ENCODE assay signal across 21 cellular contexts in the genomic region with DNA sequence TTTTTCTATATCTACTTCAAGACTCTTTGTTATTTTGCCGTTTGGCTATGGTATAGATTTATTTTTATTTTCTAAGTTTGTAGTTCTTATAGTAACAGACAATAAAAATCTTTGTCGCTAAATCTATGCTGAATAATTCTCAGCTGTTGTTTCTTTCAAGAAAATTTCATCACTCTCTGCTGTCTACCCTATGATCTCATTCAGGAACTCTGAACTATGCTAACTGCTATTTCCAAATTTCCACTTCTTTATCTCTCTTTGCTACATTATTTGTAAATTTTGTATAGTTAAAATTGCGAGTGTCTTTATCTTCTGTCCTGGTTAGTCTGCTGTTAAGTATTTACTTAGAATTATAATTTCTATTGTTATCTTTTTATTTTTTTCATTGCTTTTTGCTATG.
DNase-seq lines count a peak whose midpoint lies in the region; ATAC-seq, FAIRE-seq and TF ChIP-seq lines count a peak whose summit lies in the region.
"Had no signal": no experiment of that assay in that cellular context is flagged by ENCODE, and none has a peak within 500 bp of the region (broad histone marks: within the 10 kb centered on the region; RNA-seq: fewer than 3 reads in every experiment).

No MANE protein-coding gene starts in this region.

- no peak for FAIRE-seq in astrocyte (lab: Jason Lieb, UNC)
- FAIRE-seq: A549, H54 had no signal

- no peaks in the 10 kb centered on the region for H3K36me3 Mint-ChIP-seq in astrocyte (ENCODE audit: low read depth, unreplicated experiment)
- H3K36me3 Mint-ChIP-seq: CD14-positive monocyte had no signal

- no peak overlapping the region for H3K27ac ChIP-seq in IMR-90 (ENCODE audit: insufficient read depth, low read length)
- no peak overlapping the region for H3K27ac ChIP-seq in astrocyte (ENCODE audit: low read depth, low read length)
- H3K27ac ChIP-seq: A549 had no signal

- no peak overlapping the region for H4K8ac ChIP-seq in IMR-90 (ENCODE audit: low read depth in 2 of 2, low read length in 2 of 2)

- no peaks in the 10 kb centered on the region for H3K9me1 ChIP-seq in IMR-90 (ENCODE audit: insufficient read depth, low read length)

- H3K18ac ChIP-seq in IMR-90 (ENCODE audit: low read depth, low read length) = no peak overlapping the region

- H2BK20ac ChIP-seq in IMR-90 (ENCODE audit: low read depth, low read length) = no peak overlapping the region

- no peak overlapping the region for H2BK5ac ChIP-seq in IMR-90 (ENCODE audit: low read depth, low read length, poor library complexity, severe bottlenecking)

- H3K4ac ChIP-seq in IMR-90 (ENCODE audit: low read depth, low read length) = no peak overlapping the region

- DNase-seq in IMR-90 (peak; percentile 4), OCI-M1 (lab: John Stamatoyannopoulos, UW) (peak; percentile 54), astrocyte (ENCODE audit: low read depth) (no peak), fibroblast of the aortic adventitia (ENCODE audit: low read depth) (peak; percentile 61), G401 (ENCODE audit: low spot score) (no peak)
- DNase-seq: GF-D8; MG63; NCI-H1092; NCI-H1436; NCI-H187 treated with DMSO at 0.1 percent for 48 hours; NCI-H2227 treated with DMSO at 0.1 percent for 48 hours; NCI-H524; NCI-H774; NK-92 treated with Interleukin-12 subunit alpha and Interleukin-12 subunit beta, amount 100 ng/mL, for 24 hours had no signal

- H2AK9ac ChIP-seq in IMR-90 (replicated peaks; ENCODE audit: low read depth, low read length, poor library complexity) = no peak overlapping the region

- H4K91ac ChIP-seq in IMR-90 (ENCODE audit: insufficient read depth, low read depth, low read length) = no peak overlapping the region

- H3K36me3 ChIP-seq in IMR-90 (ENCODE audit: control insufficient read depth, insufficient read depth, low read length) = no peaks in the 10 kb centered on the region
- H3K36me3 ChIP-seq in astrocyte (ENCODE audit: insufficient read depth, low read length) = no peaks in the 10 kb centered on the region
- H3K36me3 ChIP-seq: MG63 had no signal

- ATAC-seq in IMR-90 (ENCODE audit: low read depth) = no peak
- no peak for ATAC-seq in HG03045 (IDR thresholded peaks at IDR 0.05; ENCODE audit: unreplicated experiment)
- no peak for ATAC-seq in GM21737 (IDR thresholded peaks at IDR 0.05; ENCODE audit: unreplicated experiment)
- ATAC-seq: A549, Panc1 had no signal

- no peak overlapping the region for H3K23ac ChIP-seq in IMR-90 (ENCODE audit: low read depth, low read length)

- no CpG with 5 or more reads among the region's 3 CpGs for WGBS in IMR-90 (ENCODE audit: extremely low coverage in 2 of 2, insufficient read length in 1 of 2), 2 experiments

- H4K5ac ChIP-seq in IMR-90 (ENCODE audit: low read depth, low read length) = no peak overlapping the region

- H3K79me2 ChIP-seq in astrocyte (ENCODE audit: insufficient read depth, low read length) = no peaks in the 10 kb centered on the region

- H3K4me1 ChIP-seq in IMR-90 (ENCODE audit: control insufficient read depth, insufficient read depth, low read length) (no peaks in the 10 kb centered on the region), astrocyte (ENCODE audit: insufficient read depth, low read length) (no peaks in the 10 kb centered on the region)

- TF ChIP-seq POLR2A in IMR-90 (IDR thresholded peaks at IDR 0.05; ENCODE audit: low read depth, low read length) = no peak

- H3K56ac ChIP-seq in IMR-90 (ENCODE audit: extremely low read depth, insufficient read depth, low read length) = no peak overlapping the region

- POLR2A ChIA-PET in IMR-90 (lab: Charles Lee; ENCODE audit: unreplicated experiment) = no interaction called here

- H3K9me3 Mint-ChIP-seq in astrocyte (ENCODE audit: unreplicated experiment) = peaks cover 4% of the 10 kb centered on the region

- intact Hi-C loops in IMR-90 (cut with micrococcal nuclease) = no loop called here

- no peaks in the 10 kb centered on the region for H3K27me3 Mint-ChIP-seq in astrocyte (ENCODE audit: low read depth, unreplicated experiment)
- H3K27me3 Mint-ChIP-seq: B cell had no signal

- H2AFZ ChIP-seq in IMR-90 (replicated peaks; ENCODE audit: low read length, poor library complexity) = no peak overlapping the region
- no peak overlapping the region for H2AFZ ChIP-seq in astrocyte (ENCODE audit: low read depth, low read length)

- no peaks in the 10 kb centered on the region for H3K79me1 ChIP-seq in IMR-90 (ENCODE audit: low read depth in 1 of 2, low read length in 2 of 2)

- H2BK15ac ChIP-seq in IMR-90 (ENCODE audit: low read depth, low read length) = no peak overlapping the region

- H3K9ac ChIP-seq in IMR-90 (ENCODE audit: low read depth, low read length) (no peak overlapping the region), astrocyte (ENCODE audit: low read length) (no peak overlapping the region)

- no peak overlapping the region for H3K4me3 ChIP-seq in IMR-90 (ENCODE audit: insufficient read depth, low read depth, low read length)
- no peak overlapping the region for H3K4me3 ChIP-seq in astrocyte (ENCODE audit: insufficient read depth, low read depth, low read length)
- no peak overlapping the region for H3K4me3 ChIP-seq in fibroblast of the aortic adventitia (ENCODE audit: low read depth, low read length)
- H3K4me3 ChIP-seq: A549, MG63 had no signal

- H3K27me3 ChIP-seq in IMR-90 (ENCODE audit: control insufficient read depth, insufficient read depth, low read length) = no peaks in the 10 kb centered on the region
- no peaks in the 10 kb centered on the region for H3K27me3 ChIP-seq in astrocyte (ENCODE audit: insufficient read depth, low read length)
- H3K27me3 ChIP-seq: MG63 had no signal

- H3K9me3 ChIP-seq in IMR-90 (ENCODE audit: control insufficient read depth, insufficient read depth, low read length) = no peaks in the 10 kb centered on the region
- H3K9me3 ChIP-seq in astrocyte (ENCODE audit: insufficient read depth, low read depth, low read length) = no peaks in the 10 kb centered on the region
- H3K9me3 ChIP-seq: A549, MG63 had no signal

- H3K27ac Mint-ChIP-seq in astrocyte (ENCODE audit: unreplicated experiment) = peak overlapping the region; percentile 89
- H3K27ac Mint-ChIP-seq: B cell, CD14-positive monocyte had no signal

- H3K4me3 Mint-ChIP-seq in astrocyte (ENCODE audit: unreplicated experiment) = no peak overlapping the region
- H3K4me3 Mint-ChIP-seq: B cell, CD14-positive monocyte had no signal

- H3K14ac ChIP-seq in IMR-90 (replicated peaks; ENCODE audit: low read depth, low read length) = no peak overlapping the region

- no peak overlapping the region for H2BK120ac ChIP-seq in IMR-90 (ENCODE audit: low read depth, low read length)

- in situ Hi-C loops in IMR-90 (cut with MboI; ENCODE audit: low sequenced_read_pairs) (no loop called here), G401 (cut with HindIII; ENCODE audit: low sequenced_read_pairs) (no loop called here)

- H4K20me1 ChIP-seq in IMR-90 (ENCODE audit: insufficient read depth, low read length) (no peaks in the 10 kb centered on the region), astrocyte (ENCODE audit: insufficient read depth, low read length) (no peaks in the 10 kb centered on the region)

- BruUV-seq in IMR-90 (replicated peaks; lab: Mats Ljungman, UMichigan) = no TSS peak

- H3K4me1 Mint-ChIP-seq in astrocyte (ENCODE audit: low read depth, unreplicated experiment) = no peaks in the 10 kb centered on the region
- H3K4me1 Mint-ChIP-seq: B cell, CD14-positive monocyte had no signal

- CTCF ChIA-PET in IMR-90 (lab: Yijun Ruan, JAX) = no interaction called here

- TF ChIP-seq CTCF in IMR-90 (conservative IDR thresholded peaks at IDR 0.05; ENCODE audit: low read depth, low read length) (no peak), astrocyte (IDR thresholded peaks at IDR 0.05; ENCODE audit: insufficient read depth, low read depth, low read length) (no peak), fibroblast of the aortic adventitia (IDR thresholded peaks at IDR 0.05; ENCODE audit: insufficient read depth, low read length) (no peak)

- dilution Hi-C loops in IMR-90 (cut with HindIII; ENCODE audit: low sequenced_read_pairs, unreplicated experiment) = no loop called here

- TF ChIP-seq RAD21 in IMR-90 (IDR thresholded peaks at IDR 0.05; ENCODE audit: low read length) = no peak

- H2AK5ac ChIP-seq in IMR-90 (ENCODE audit: low read depth, low read length) = no peak overlapping the region

- H3K4me2 ChIP-seq in IMR-90 (ENCODE audit: low read depth, low read length) (no peak overlapping the region), astrocyte (ENCODE audit: low read length) (no peak overlapping the region)
- H3K4me2 ChIP-seq: A549 had no signal

TF ChIP-seq in IMR-90, 13 proteins besides CTCF, POLR2A, EP300 and RAD21:
- TF ChIP-seq CEBPB (IDR thresholded peaks at IDR 0.05; ENCODE audit: low read depth, low read length) (no peak), FOS (IDR thresholded peaks at IDR 0.05; ENCODE audit: low read depth, low read length) (no peak), RFX5 (IDR thresholded peaks at IDR 0.05; ENCODE audit: low read depth, low read length) (no peak), RCOR1 (IDR thresholded peaks at IDR 0.05; ENCODE audit: insufficient replicate concordance, low read length) (no peak), MAFK (IDR thresholded peaks at IDR 0.05; ENCODE audit: low read depth, low read length) (no peak), SMC3 (IDR thresholded peaks at IDR 0.05; ENCODE audit: low read depth, low read length) (no peak), BHLHE40 (IDR thresholded peaks at IDR 0.05; ENCODE audit: low read depth, low read length) (no peak), MXI1 (IDR thresholded peaks at IDR 0.05; ENCODE audit: borderline replicate concordance, low read depth, low read length) (no peak), NFE2L2 (IDR thresholded peaks at IDR 0.05; ENCODE audit: low read depth, low read length) (no peak)
- TF ChIP-seq, protein P1, sequence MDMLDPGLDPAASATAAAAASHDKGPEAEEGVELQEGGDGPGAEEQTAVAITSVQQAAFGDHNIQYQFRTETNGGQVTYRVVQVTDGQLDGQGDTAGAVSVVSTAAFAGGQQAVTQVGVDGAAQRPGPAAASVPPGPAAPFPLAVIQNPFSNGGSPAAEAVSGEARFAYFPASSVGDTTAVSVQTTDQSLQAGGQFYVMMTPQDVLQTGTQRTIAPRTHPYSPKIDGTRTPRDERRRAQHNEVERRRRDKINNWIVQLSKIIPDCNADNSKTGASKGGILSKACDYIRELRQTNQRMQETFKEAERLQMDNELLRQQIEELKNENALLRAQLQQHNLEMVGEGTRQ (IDR thresholded peaks at IDR 0.05; ENCODE audit: low read depth, low read length) = no peak
- TF ChIP-seq, protein P2, sequence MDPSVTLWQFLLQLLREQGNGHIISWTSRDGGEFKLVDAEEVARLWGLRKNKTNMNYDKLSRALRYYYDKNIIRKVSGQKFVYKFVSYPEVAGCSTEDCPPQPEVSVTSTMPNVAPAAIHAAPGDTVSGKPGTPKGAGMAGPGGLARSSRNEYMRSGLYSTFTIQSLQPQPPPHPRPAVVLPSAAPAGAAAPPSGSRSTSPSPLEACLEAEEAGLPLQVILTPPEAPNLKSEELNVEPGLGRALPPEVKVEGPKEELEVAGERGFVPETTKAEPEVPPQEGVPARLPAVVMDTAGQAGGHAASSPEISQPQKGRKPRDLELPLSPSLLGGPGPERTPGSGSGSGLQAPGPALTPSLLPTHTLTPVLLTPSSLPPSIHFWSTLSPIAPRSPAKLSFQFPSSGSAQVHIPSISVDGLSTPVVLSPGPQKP (IDR thresholded peaks at IDR 0.05; ENCODE audit: borderline replicate concordance, low read depth, low read length) = no peak

Comparison
In these comparisons a context has a peak if more than half of its experiments do, and no peak if none do; other contexts are left out.
1. DNase-seq: peak in IMR-90 (single experiment), OCI-M1 (single experiment) and fibroblast of the aortic adventitia (single experiment); none in astrocyte (single experiment) and G401 (single experiment).